18 cellular contexts compared by ENCODE assay signal in genomic region chr15:40451497-40452158, GRCh38. TPM values are rescaled to one million over a fixed set of nuclear protein-coding genes. Genes with fewer than 3 reads are reported as not detected.
DNase-seq lines count a peak whose midpoint lies in the region; ATAC-seq and TF ChIP-seq lines count a peak whose summit lies in the region.
"Had no signal": no experiment of that assay in that cellular context is flagged by ENCODE, and none has a peak within 500 bp of the region (broad histone marks: within the 10 kb centered on the region; RNA-seq: fewer than 3 reads in every experiment).

No MANE protein-coding gene starts in this region.

- no peaks in the 10 kb centered on the region for H3K9me2 ChIP-seq in Loucy (replicated peaks; ENCODE audit: low read depth, low read length)

- peaks cover 55% of the 10 kb centered on the region for H3K4me1 Mint-ChIP-seq in T-helper 1 cell treated with Interleukin-12 subunit alpha and Interleukin-12 subunit beta and Interleukin-4 antibody, amounts not matched to agents 30 μg/mL and 1 μg/mL, for 36 hours (ENCODE audit: low read depth)
- peaks cover 72% of the 10 kb centered on the region for H3K4me1 Mint-ChIP-seq in central memory CD8-positive, alpha-beta T cell
- peaks cover 67 to 74% of the 10 kb centered on the region in 2 donors for H3K4me1 Mint-ChIP-seq in natural killer cell

- no peaks in the 10 kb centered on the region for H3K9me3 Mint-ChIP-seq in T-helper 1 cell treated with Interleukin-12 subunit alpha and Interleukin-12 subunit beta and Interleukin-4 antibody, amounts not matched to agents 30 μg/mL and 1 μg/mL, for 36 hours
- no peaks in the 10 kb centered on the region for H3K9me3 Mint-ChIP-seq in central memory CD8-positive, alpha-beta T cell
- H3K9me3 Mint-ChIP-seq in natural killer cell: no peaks in the 10 kb centered on the region
- H3K9me3 Mint-ChIP-seq: CD14-positive monocyte, HFFc6 had no signal

- H4K20me1 ChIP-seq in Loucy (ENCODE audit: insufficient read depth, low read length, poor library complexity, severe bottlenecking): peaks cover 62% of the 10 kb centered on the region

- no peak overlapping the region for H2AFZ ChIP-seq in Loucy (ENCODE audit: low read length)

- intact Hi-C loops in natural killer cell (cut with micrococcal nuclease): no loop called here

- H3K27me3 ChIP-seq in Loucy (ENCODE audit: insufficient read depth, low read length, poor library complexity, severe bottlenecking): no peaks in the 10 kb centered on the region
- H3K27me3 ChIP-seq: colonic mucosa, heart right ventricle had no signal

- peak overlapping the region; percentile 70 for H3K27ac Mint-ChIP-seq in T-helper 1 cell treated with Interleukin-12 subunit alpha and Interleukin-12 subunit beta and Interleukin-4 antibody, amounts not matched to agents 30 μg/mL and 1 μg/mL, for 36 hours
- peak overlapping the region; percentile 91 for H3K27ac Mint-ChIP-seq in central memory CD8-positive, alpha-beta T cell (ENCODE audit: low read depth)
- peak overlapping the region; percentile 80 to 89 for H3K27ac Mint-ChIP-seq in natural killer cell
- H3K27ac Mint-ChIP-seq: HFFc6 had no signal

- TF ChIP-seq CTCF in Loucy (conservative IDR thresholded peaks at IDR 0.05; ENCODE audit: low read length): no peak
- TF ChIP-seq CTCF in natural killer cell (IDR thresholded peaks at IDR 0.05): no peak

- H3K4me3 Mint-ChIP-seq in T-helper 1 cell treated with Interleukin-12 subunit alpha and Interleukin-12 subunit beta and Interleukin-4 antibody, amounts not matched to agents 30 μg/mL and 1 μg/mL, for 36 hours: no peak overlapping the region
- peak overlapping the region; percentile 79 for H3K4me3 Mint-ChIP-seq in central memory CD8-positive, alpha-beta T cell
- H3K4me3 Mint-ChIP-seq in natural killer cell: peak overlapping the region; percentile 73
- H3K4me3 Mint-ChIP-seq: CD14-positive monocyte, HFFc6 had no signal

- H3K36me3 ChIP-seq in Loucy (ENCODE audit: insufficient read depth, low read length): no peaks in the 10 kb centered on the region
- H3K36me3 ChIP-seq: colonic mucosa, heart right ventricle, prostate gland had no signal

- DNase-seq in T-helper 1 cell: no peak
- no peak for DNase-seq in central memory CD8-positive, alpha-beta T cell (ENCODE audit: low spot score in 2 of 2)
- DNase-seq in natural killer cell: no peak
- DNase-seq in central memory CD4-positive, alpha-beta T cell: no peak
- no peak for DNase-seq in NCI-H345 treated with DMSO at 0.1 percent for 48 hours (lab: John Stamatoyannopoulos, UW; ENCODE audit: unreplicated experiment)
- no peak for DNase-seq in epidermal melanocyte (ENCODE audit: insufficient read length, low spot score)
- DNase-seq: anterior cingulate cortex; colonic mucosa; heart right ventricle; HFFc6; KG1; NCI-H1417; NCI-H446 treated with DMSO at 0.1 percent for 48 hours; stimulated activated CD4-positive, alpha-beta T cell treated with anti-CD3 and anti-CD28 coated beads, Interleukin-12 subunit alpha, Interleukin-12 subunit beta, amount 100 ng/mL, for 4 hours had no signal

- no peaks in the 10 kb centered on the region for H3K9me3 ChIP-seq in Loucy (ENCODE audit: insufficient read depth, low read depth, low read length)
- H3K9me3 ChIP-seq: colonic mucosa, heart right ventricle, prostate gland had no signal

- H3K36me3 Mint-ChIP-seq in T-helper 1 cell treated with Interleukin-12 subunit alpha and Interleukin-12 subunit beta and Interleukin-4 antibody, amounts not matched to agents 30 μg/mL and 1 μg/mL, for 36 hours (ENCODE audit: low read depth): peaks cover 4% of the 10 kb centered on the region
- peaks cover 1% of the 10 kb centered on the region for H3K36me3 Mint-ChIP-seq in central memory CD8-positive, alpha-beta T cell (ENCODE audit: insufficient read depth)
- no peaks in the 10 kb centered on the region for H3K36me3 Mint-ChIP-seq in natural killer cell

- H3K4me3 ChIP-seq in Loucy (ENCODE audit: low read length, poor library complexity, severe bottlenecking): peak overlapping the region; percentile 19
- H3K4me3 ChIP-seq: colonic mucosa, heart right ventricle, prostate gland had no signal

- H3K4me1 ChIP-seq in Loucy (ENCODE audit: insufficient read depth, low read length, poor library complexity, severe bottlenecking): peaks cover 44% of the 10 kb centered on the region
- H3K4me1 ChIP-seq: prostate gland had no signal

- H3K79me2 ChIP-seq in Loucy (ENCODE audit: insufficient read depth, low read length): peaks cover 97% of the 10 kb centered on the region

- ATAC-seq in central memory CD8-positive, alpha-beta T cell (replicated peaks; ENCODE audit: extremely low read depth, poor library complexity, severe bottlenecking): no peak
- ATAC-seq in natural killer cell: peak in 1 of 3 donors; percentile 9

- H3F3A ChIP-seq in Loucy (ENCODE audit: low read depth): no peaks in the 10 kb centered on the region

- peak overlapping the region; percentile 68 for H3K4me2 ChIP-seq in Loucy (ENCODE audit: low read depth, low read length, poor library complexity, severe bottlenecking)

- H3K9ac ChIP-seq in Loucy (ENCODE audit: low read depth, low read length, poor library complexity, severe bottlenecking): no peak overlapping the region

- no peaks in the 10 kb centered on the region for H3K27me3 Mint-ChIP-seq in T-helper 1 cell treated with Interleukin-12 subunit alpha and Interleukin-12 subunit beta and Interleukin-4 antibody, amounts not matched to agents 30 μg/mL and 1 μg/mL, for 36 hours (ENCODE audit: low read depth)
- no peaks in the 10 kb centered on the region for H3K27me3 Mint-ChIP-seq in central memory CD8-positive, alpha-beta T cell
- no peaks in the 10 kb centered on the region for H3K27me3 Mint-ChIP-seq in natural killer cell (ENCODE audit: low read depth in 2 of 2)

RNA-seq across cellular contexts. Expression of gene BAHD1, which starts 10.9 kb away (rescaled TPM):
- total RNA-seq in natural killer cell: 10 to 100 TPM; 29.4 to 48.9 (median 41.8) TPM

RNA-seq across cellular contexts. Expression of gene CHST14, which starts 19.2 kb away (rescaled TPM):
- total RNA-seq in natural killer cell: 10 to 100 TPM in 2 of 3 donors, 1 to 10 TPM in 1; 9.8 to 16.7 (median 12.9) TPM

RNA-seq across cellular contexts. Expression of gene IVD, which starts 46.0 kb away (rescaled TPM):
- total RNA-seq in natural killer cell: 10 to 100 TPM; 56.2 to 76.8 (median 67.3) TPM
